31 cellular contexts compared by ENCODE assay signal in genomic region chr10:91571671-91572070, GRCh38.
"Had no signal": no experiment of that assay in that cellular context is flagged by ENCODE, and none has a peak within 500 bp of the region (broad histone marks: within the 10 kb centered on the region; RNA-seq: fewer than 3 reads in every experiment).

No MANE protein-coding gene starts in this region.

- H3K36me3 ChIP-seq: cardiac muscle cell, neutrophil, ovary, transverse colon had no signal

- ATAC-seq: activated CD8-positive, alpha-beta memory T cell treated with anti-CD3 and anti-CD28 coated beads, Interleukin-2, amount 10 ng/mL, durations not matched to agents 7 days and 5 days; activated CD8-positive, alpha-beta T cell treated with anti-CD3 and anti-CD28 coated beads for 36 hours; activated naive CD4-positive, alpha-beta T cell treated with anti-CD3 and anti-CD28 coated beads, Interleukin-2, amount 50 U/mL, for 72 hours; activated T-cell treated with anti-CD3 and anti-CD28 coated beads, Interleukin-2, amount 50 U/mL, for 72 hours; body of pancreas; foreskin keratinocyte; left ventricle myocardium superior; sciatic nerve; stimulated activated naive CD8-positive, alpha-beta T cell treated with anti-CD3 and anti-CD28 coated beads, Interleukin-15, Interleukin-2, amounts not matched to agents 100 U/mL and 50 U/mL, for 24 hours had no signal

- H3K9me3 ChIP-seq: body of pancreas, neutrophil, ovary, testis, transverse colon had no signal

- DNase-seq: activated B cell treated with CpG ODN at 0.5 μM for 24 hours; activated CD4-positive, alpha-beta T cell treated with anti-CD3 and anti-CD28 coated beads, Interleukin-2, amount 50 U/mL, for 1 hour; activated CD8-positive, alpha-beta memory T cell treated with anti-CD3 and anti-CD28 coated beads, Interleukin-2, amount 10 ng/mL, durations not matched to agents 7 days and 5 days; activated CD8-positive, alpha-beta T cell treated with anti-CD3 and anti-CD28 coated beads for 36 hours; activated naive CD4-positive, alpha-beta T cell; activated T-cell treated with anti-CD3 and anti-CD28 coated beads, Interleukin-2, amount 50 U/mL, for 72 hours; anterior cingulate cortex; body of pancreas; cerebellar nuclear complex; dorsolateral prefrontal cortex; effector memory CD4-positive, alpha-beta T cell; foreskin keratinocyte; glutamatergic neuron; left ventricle myocardium superior; nephron progenitor cell; ovary; retina; stimulated activated CD4-positive, alpha-beta T cell treated with anti-CD3 and anti-CD28 coated beads, Interleukin-12 subunit alpha, Interleukin-12 subunit beta, amount 100 ng/mL, for 4 hours; stimulated activated CD4-positive, alpha-beta T cell treated with anti-CD3 and anti-CD28 coated beads, Interleukin-4, amount 100 ng/mL, for 1 hour; stimulated activated naive CD8-positive, alpha-beta T cell treated with anti-CD3 and anti-CD28 coated beads, Interleukin-15, Interleukin-2, amounts not matched to agents 100 U/mL and 50 U/mL, for 24 hours; T-helper 1 cell; testis; transverse colon had no signal

- H3K4me3 ChIP-seq: body of pancreas, cardiac muscle cell, coronary artery, dorsolateral prefrontal cortex, ovary, skin epidermis, testis, transverse colon had no signal

- FAIRE-seq: islet of Langerhans, urothelium cell line had no signal

- H3K4me1 ChIP-seq: body of pancreas, testis, transverse colon had no signal

- H3K27me3 ChIP-seq: body of pancreas, cardiac muscle cell, dorsolateral prefrontal cortex, foreskin keratinocyte, neutrophil, ovary, testis, transverse colon had no signal

- H3K27ac ChIP-seq: body of pancreas, cardiac muscle cell, coronary artery, dorsolateral prefrontal cortex, foreskin keratinocyte, neutrophil, ovary, skin epidermis, testis, transverse colon had no signal
